Comparison of ENCODE assay signal across 15 cellular contexts in the genomic region with DNA sequence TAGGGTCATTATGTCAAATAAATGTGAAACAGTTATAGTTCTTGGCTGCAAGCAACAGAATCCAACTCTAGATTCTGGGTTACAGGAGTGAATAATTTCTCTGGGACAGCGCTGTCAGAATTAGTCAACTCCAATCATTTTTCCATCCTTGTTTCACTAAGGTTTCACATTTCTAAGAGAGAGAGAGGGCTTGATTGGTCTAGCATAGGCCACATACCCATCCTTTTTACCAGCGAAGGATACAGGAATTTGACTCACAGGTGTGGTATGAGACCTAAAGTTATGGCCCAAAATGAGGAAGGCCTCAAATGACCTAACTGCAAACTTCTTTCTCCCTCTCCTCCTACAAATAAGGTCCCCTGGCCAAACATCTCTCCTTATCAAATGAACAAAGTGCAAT. TPM values are rescaled to one million over a fixed set of nuclear protein-coding genes. Genes with fewer than 3 reads are reported as not detected.
DNase-seq lines count a peak whose midpoint lies in the region; ATAC-seq lines count a peak whose summit lies in the region.
"Had no signal": no experiment of that assay in that cellular context is flagged by ENCODE, and none has a peak within 500 bp of the region (broad histone marks: within the 10 kb centered on the region; RNA-seq: fewer than 3 reads in every experiment).

No MANE protein-coding gene starts in this region.

- H3K18ac ChIP-seq in trophoblast cell (ENCODE audit: low read length), result no peak overlapping the region

- no peak overlapping the region for H3K23ac ChIP-seq in trophoblast cell (ENCODE audit: low read length)

- H3K4me1 ChIP-seq in trophoblast cell (ENCODE audit: control insufficient read depth in 1 of 2, insufficient read depth in 2 of 2, low read length in 2 of 2), result peaks cover 3 to 4% of the 10 kb centered on the region in 2 experiments
- H3K4me1 ChIP-seq: BLaER1 treated with 17β-estradiol and CSF1 and Interleukin-3, amounts not matched to agents 10 nM and 100 nM; HAP-1 had no signal

- H3K4ac ChIP-seq in trophoblast cell (ENCODE audit: low read depth, low read length), result no peak overlapping the region

- H4K91ac ChIP-seq in trophoblast cell (ENCODE audit: low read depth, low read length), result no peak overlapping the region

- no peak overlapping the region for H2AK5ac ChIP-seq in trophoblast cell (ENCODE audit: low read length)

- CTCF ChIA-PET in activated CD4-positive, alpha-beta memory T cell treated with anti-CD3 and anti-CD28 coated beads for 36 hours (lab: Charles Lee), result no interaction called here
- CTCF ChIA-PET in activated CD4-positive, alpha-beta memory T cell treated with anti-CD3 and anti-CD28 coated beads, Interleukin-2, amount 10 ng/mL, durations not matched to agents 7 days and 5 days (lab: Charles Lee), result no interaction called here

- no peak overlapping the region for H2BK12ac ChIP-seq in trophoblast cell (ENCODE audit: low read length)

- no peak overlapping the region for H2BK5ac ChIP-seq in trophoblast cell (ENCODE audit: low read depth, low read length, poor library complexity)

- no peaks in the 10 kb centered on the region for H3K9me3 ChIP-seq in trophoblast cell (ENCODE audit: insufficient read depth, low read depth, low read length)
- H3K9me3 ChIP-seq: BLaER1 treated with 17β-estradiol and CSF1 and Interleukin-3, amounts not matched to agents 10 nM and 100 nM; HAP-1 had no signal

- intact Hi-C loops in activated CD4-positive, alpha-beta memory T cell treated with anti-CD3 and anti-CD28 coated beads for 36 hours (cut with micrococcal nuclease), result loop anchor here (1.0 kb wide), 2 partner anchors 81 to 107 kb away; no protein-coding TSS in a partner anchor

- peak overlapping the region; percentile 3 for H3K27ac Mint-ChIP-seq in activated CD4-positive, alpha-beta memory T cell treated with anti-CD3 and anti-CD28 coated beads for 36 hours
- H3K27ac Mint-ChIP-seq in activated CD4-positive, alpha-beta memory T cell treated with anti-CD3 and anti-CD28 coated beads, Interleukin-2, amount 10 ng/mL, durations not matched to agents 7 days and 5 days, result no peak overlapping the region
- peak overlapping the region; percentile 58 for H3K27ac Mint-ChIP-seq in stimulated activated naive CD8-positive, alpha-beta T cell treated with anti-CD3 and anti-CD28 coated beads, Interleukin-15, Interleukin-2, amounts not matched to agents 100 ng/mL and 50 ng/mL, for 24 hours
- H3K27ac Mint-ChIP-seq: CD4-positive, CD25-positive, alpha-beta regulatory T cell; HFFc6 had no signal

- H3K4me2 ChIP-seq in trophoblast cell (ENCODE audit: low read length), result peak overlapping the region; percentile 20
- H3K4me2 ChIP-seq: BLaER1 treated with 17β-estradiol and CSF1 and Interleukin-3, amounts not matched to agents 10 nM and 100 nM had no signal

- no peaks in the 10 kb centered on the region for H3K79me2 ChIP-seq in trophoblast cell (ENCODE audit: control insufficient read depth, insufficient read depth, low read length, poor library complexity)

- ATAC-seq in stimulated activated naive CD8-positive, alpha-beta T cell treated with anti-CD3 and anti-CD28 coated beads, Interleukin-15, Interleukin-2, amounts not matched to agents 100 U/mL and 50 U/mL, for 24 hours, result no peak
- ATAC-seq in HG03135 (IDR thresholded peaks at IDR 0.05; ENCODE audit: unreplicated experiment), result no peak
- ATAC-seq: HepG2 had no signal

- DNase-seq in activated CD4-positive, alpha-beta memory T cell treated with anti-CD3 and anti-CD28 coated beads for 36 hours, result no peak
- no peak for DNase-seq in activated CD4-positive, alpha-beta memory T cell treated with anti-CD3 and anti-CD28 coated beads, Interleukin-2, amount 10 ng/mL, durations not matched to agents 7 days and 5 days
- DNase-seq in stimulated activated naive CD8-positive, alpha-beta T cell treated with anti-CD3 and anti-CD28 coated beads, Interleukin-15, Interleukin-2, amounts not matched to agents 100 U/mL and 50 U/mL, for 24 hours, result no peak
- DNase-seq in trophoblast cell (no peak), nucleus accumbens (lab: John Stamatoyannopoulos, UW) (no peak)
- DNase-seq: ACHN, DMS53, GF-D8, HFFc6 had no signal

- no peak overlapping the region for H4K12ac ChIP-seq in trophoblast cell (ENCODE audit: low read depth, low read length)

- H3K27me3 ChIP-seq in trophoblast cell (ENCODE audit: insufficient read depth, low read length), result no peaks in the 10 kb centered on the region
- H3K27me3 ChIP-seq: BLaER1 treated with 17β-estradiol and CSF1 and Interleukin-3, amounts not matched to agents 10 nM and 100 nM had no signal

- H3K14ac ChIP-seq in trophoblast cell (ENCODE audit: low read length), result no peak overlapping the region

- no peak overlapping the region for H3K9ac ChIP-seq in trophoblast cell (ENCODE audit: low read length)
- H3K9ac ChIP-seq: BLaER1 treated with 17β-estradiol and CSF1 and Interleukin-3, amounts not matched to agents 10 nM and 100 nM had no signal

- no peaks in the 10 kb centered on the region for H3K27me3 Mint-ChIP-seq in activated CD4-positive, alpha-beta memory T cell treated with anti-CD3 and anti-CD28 coated beads for 36 hours
- H3K27me3 Mint-ChIP-seq in activated CD4-positive, alpha-beta memory T cell treated with anti-CD3 and anti-CD28 coated beads, Interleukin-2, amount 10 ng/mL, durations not matched to agents 7 days and 5 days, result no peaks in the 10 kb centered on the region
- H3K27me3 Mint-ChIP-seq in stimulated activated naive CD8-positive, alpha-beta T cell treated with anti-CD3 and anti-CD28 coated beads, Interleukin-15, Interleukin-2, amounts not matched to agents 100 ng/mL and 50 ng/mL, for 24 hours, result no peaks in the 10 kb centered on the region
- H3K27me3 Mint-ChIP-seq: CD4-positive, CD25-positive, alpha-beta regulatory T cell had no signal

- H2AFZ ChIP-seq in trophoblast cell (ENCODE audit: insufficient read depth, low read length, poor library complexity), result no peak overlapping the region

- H3K36me3 ChIP-seq in trophoblast cell (ENCODE audit: control insufficient read depth in 1 of 2, insufficient read depth in 2 of 2, low read length in 2 of 2), result no peaks in the 10 kb centered on the region
- H3K36me3 ChIP-seq: BLaER1 treated with 17β-estradiol and CSF1 and Interleukin-3, amounts not matched to agents 10 nM and 100 nM; HAP-1 had no signal

- peaks cover 34% of the 10 kb centered on the region for H3K4me1 Mint-ChIP-seq in activated CD4-positive, alpha-beta memory T cell treated with anti-CD3 and anti-CD28 coated beads for 36 hours (ENCODE audit: low read depth)
- peaks cover 7% of the 10 kb centered on the region for H3K4me1 Mint-ChIP-seq in activated CD4-positive, alpha-beta memory T cell treated with anti-CD3 and anti-CD28 coated beads, Interleukin-2, amount 10 ng/mL, durations not matched to agents 7 days and 5 days
- peaks cover 50% of the 10 kb centered on the region for H3K4me1 Mint-ChIP-seq in stimulated activated naive CD8-positive, alpha-beta T cell treated with anti-CD3 and anti-CD28 coated beads, Interleukin-15, Interleukin-2, amounts not matched to agents 100 ng/mL and 50 ng/mL, for 24 hours (ENCODE audit: low read depth)

- no peaks in the 10 kb centered on the region for H3K79me1 ChIP-seq in trophoblast cell (ENCODE audit: low read length)

- POLR2A ChIA-PET in activated CD4-positive, alpha-beta memory T cell treated with anti-CD3 and anti-CD28 coated beads for 36 hours (lab: Charles Lee), result interaction anchor here (1.0 to 1.7 kb wide), 2 partner anchors 93 to 106 kb away, joined by 5 to 7 read pairs; no protein-coding TSS in a partner anchor
- POLR2A ChIA-PET in activated CD4-positive, alpha-beta memory T cell treated with anti-CD3 and anti-CD28 coated beads, Interleukin-2, amount 10 ng/mL, durations not matched to agents 7 days and 5 days (lab: Charles Lee), result no interaction called here

- no peaks in the 10 kb centered on the region for H3K9me3 Mint-ChIP-seq in activated CD4-positive, alpha-beta memory T cell treated with anti-CD3 and anti-CD28 coated beads for 36 hours
- H3K9me3 Mint-ChIP-seq in activated CD4-positive, alpha-beta memory T cell treated with anti-CD3 and anti-CD28 coated beads, Interleukin-2, amount 10 ng/mL, durations not matched to agents 7 days and 5 days, result no peaks in the 10 kb centered on the region
- H3K9me3 Mint-ChIP-seq in stimulated activated naive CD8-positive, alpha-beta T cell treated with anti-CD3 and anti-CD28 coated beads, Interleukin-15, Interleukin-2, amounts not matched to agents 100 ng/mL and 50 ng/mL, for 24 hours, result no peaks in the 10 kb centered on the region
- H3K9me3 Mint-ChIP-seq: CD4-positive, CD25-positive, alpha-beta regulatory T cell; HFFc6 had no signal

- WGBS in trophoblast cell (ENCODE audit: extremely low coverage, insufficient coverage, insufficient read length), result no CpG with 5 or more reads among the region's 2 CpGs

- no peak overlapping the region for H3K27ac ChIP-seq in trophoblast cell (ENCODE audit: low read depth, low read length)
- H3K27ac ChIP-seq: BLaER1 treated with 17β-estradiol and CSF1 and Interleukin-3, amounts not matched to agents 10 nM and 100 nM had no signal

- H3K4me3 ChIP-seq in trophoblast cell (ENCODE audit: low read depth, low read length), result no peak overlapping the region
- H3K4me3 ChIP-seq: BLaER1 treated with 17β-estradiol and CSF1 and Interleukin-3, amounts not matched to agents 10 nM and 100 nM; HAP-1 had no signal

- H2BK120ac ChIP-seq in trophoblast cell (ENCODE audit: insufficient read depth, low read length, poor library complexity), result no peak overlapping the region

- no peak overlapping the region for H4K8ac ChIP-seq in trophoblast cell (ENCODE audit: low read depth, low read length)

- H3K36me3 Mint-ChIP-seq in activated CD4-positive, alpha-beta memory T cell treated with anti-CD3 and anti-CD28 coated beads for 36 hours, result no peaks in the 10 kb centered on the region
- H3K36me3 Mint-ChIP-seq in activated CD4-positive, alpha-beta memory T cell treated with anti-CD3 and anti-CD28 coated beads, Interleukin-2, amount 10 ng/mL, durations not matched to agents 7 days and 5 days (ENCODE audit: low read depth), result no peaks in the 10 kb centered on the region
- H3K36me3 Mint-ChIP-seq in stimulated activated naive CD8-positive, alpha-beta T cell treated with anti-CD3 and anti-CD28 coated beads, Interleukin-15, Interleukin-2, amounts not matched to agents 100 ng/mL and 50 ng/mL, for 24 hours (ENCODE audit: low read depth), result no peaks in the 10 kb centered on the region
- H3K36me3 Mint-ChIP-seq: CD4-positive, CD25-positive, alpha-beta regulatory T cell had no signal

- H3K4me3 Mint-ChIP-seq in activated CD4-positive, alpha-beta memory T cell treated with anti-CD3 and anti-CD28 coated beads for 36 hours, result no peak overlapping the region
- H3K4me3 Mint-ChIP-seq in activated CD4-positive, alpha-beta memory T cell treated with anti-CD3 and anti-CD28 coated beads, Interleukin-2, amount 10 ng/mL, durations not matched to agents 7 days and 5 days, result no peak overlapping the region
- H3K4me3 Mint-ChIP-seq in stimulated activated naive CD8-positive, alpha-beta T cell treated with anti-CD3 and anti-CD28 coated beads, Interleukin-15, Interleukin-2, amounts not matched to agents 100 ng/mL and 50 ng/mL, for 24 hours, result no peak overlapping the region
- H3K4me3 Mint-ChIP-seq: HFFc6 had no signal

RNA-seq across cellular contexts. Expression of a gene that starts 25.5 kb away (rescaled TPM):
- total RNA-seq in activated CD4-positive, alpha-beta memory T cell treated with anti-CD3 and anti-CD28 coated beads for 36 hours, result under 1 TPM in 1 of 2 experiments, not detected in 1; 0.05 TPM
- not detected for total RNA-seq in activated CD4-positive, alpha-beta memory T cell treated with anti-CD3 and anti-CD28 coated beads, Interleukin-2, amount 10 ng/mL, durations not matched to agents 7 days and 5 days
- 0.07 and 0.22 TPM in 2 replicates for polyA plus RNA-seq in trophoblast cell (2013)
- total RNA-seq: CD4-positive, CD25-positive, alpha-beta regulatory T cell; HepG2; HFFc6 had no signal
- polyA plus RNA-seq: CD4-positive, CD25-positive, alpha-beta regulatory T cell; HepG2 had no signal
